ENCODE assay signal across 1 cellular context in the genomic region with DNA sequence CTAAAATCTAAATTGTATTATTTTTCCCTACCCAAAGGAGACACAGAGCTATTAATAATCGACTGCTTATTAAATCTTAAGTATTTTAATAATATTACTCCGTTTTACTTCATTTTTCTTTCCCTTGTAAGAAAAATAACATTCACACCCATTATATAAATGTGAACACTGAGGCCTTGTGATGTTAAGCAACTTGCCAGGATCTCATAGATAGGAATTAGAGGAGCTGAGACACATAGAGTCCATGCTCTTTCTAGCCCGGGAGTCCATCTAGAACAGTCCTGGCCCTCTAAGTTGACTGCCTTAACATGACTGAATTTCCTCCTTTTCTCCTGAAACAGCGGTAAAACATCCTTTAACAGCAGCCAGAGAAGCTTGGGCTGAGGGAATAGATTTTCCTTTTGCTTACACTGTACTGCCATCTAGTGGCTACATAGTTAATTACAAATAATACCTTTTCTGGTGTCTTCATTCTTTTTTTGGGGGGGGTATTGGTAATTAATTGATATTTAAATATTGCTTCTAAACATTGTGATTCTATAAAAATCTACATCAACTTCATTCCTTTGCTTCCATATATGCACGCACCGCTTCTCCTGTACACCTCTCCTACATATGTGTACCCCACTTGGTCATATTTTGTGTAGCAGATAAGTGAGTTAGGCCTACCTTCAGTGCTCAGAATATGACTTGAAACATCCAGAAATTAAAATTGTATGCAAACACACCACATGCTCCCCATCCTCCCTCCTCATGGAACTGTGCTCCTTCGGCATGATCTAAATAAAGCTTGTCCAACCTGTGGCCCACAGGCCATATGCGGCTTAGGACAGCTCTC.
A peak's percentile ranks its signal among the peaks of the same experiment; 100 is the strongest.
TF ChIP-seq lines count a peak whose summit lies in the region.

No MANE protein-coding gene starts in this region.

TF ChIP-seq in A549, 52 proteins besides CTCF, POLR2A, EP300 and RAD21 (continued from another document):
- TF ChIP-seq, protein P1, sequence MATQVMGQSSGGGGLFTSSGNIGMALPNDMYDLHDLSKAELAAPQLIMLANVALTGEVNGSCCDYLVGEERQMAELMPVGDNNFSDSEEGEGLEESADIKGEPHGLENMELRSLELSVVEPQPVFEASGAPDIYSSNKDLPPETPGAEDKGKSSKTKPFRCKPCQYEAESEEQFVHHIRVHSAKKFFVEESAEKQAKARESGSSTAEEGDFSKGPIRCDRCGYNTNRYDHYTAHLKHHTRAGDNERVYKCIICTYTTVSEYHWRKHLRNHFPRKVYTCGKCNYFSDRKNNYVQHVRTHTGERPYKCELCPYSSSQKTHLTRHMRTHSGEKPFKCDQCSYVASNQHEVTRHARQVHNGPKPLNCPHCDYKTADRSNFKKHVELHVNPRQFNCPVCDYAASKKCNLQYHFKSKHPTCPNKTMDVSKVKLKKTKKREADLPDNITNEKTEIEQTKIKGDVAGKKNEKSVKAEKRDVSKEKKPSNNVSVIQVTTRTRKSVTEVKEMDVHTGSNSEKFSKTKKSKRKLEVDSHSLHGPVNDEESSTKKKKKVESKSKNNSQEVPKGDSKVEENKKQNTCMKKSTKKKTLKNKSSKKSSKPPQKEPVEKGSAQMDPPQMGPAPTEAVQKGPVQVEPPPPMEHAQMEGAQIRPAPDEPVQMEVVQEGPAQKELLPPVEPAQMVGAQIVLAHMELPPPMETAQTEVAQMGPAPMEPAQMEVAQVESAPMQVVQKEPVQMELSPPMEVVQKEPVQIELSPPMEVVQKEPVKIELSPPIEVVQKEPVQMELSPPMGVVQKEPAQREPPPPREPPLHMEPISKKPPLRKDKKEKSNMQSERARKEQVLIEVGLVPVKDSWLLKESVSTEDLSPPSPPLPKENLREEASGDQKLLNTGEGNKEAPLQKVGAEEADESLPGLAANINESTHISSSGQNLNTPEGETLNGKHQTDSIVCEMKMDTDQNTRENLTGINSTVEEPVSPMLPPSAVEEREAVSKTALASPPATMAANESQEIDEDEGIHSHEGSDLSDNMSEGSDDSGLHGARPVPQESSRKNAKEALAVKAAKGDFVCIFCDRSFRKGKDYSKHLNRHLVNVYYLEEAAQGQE (IDR thresholded peaks at IDR 0.05): no peak
- TF ChIP-seq, protein P2, sequence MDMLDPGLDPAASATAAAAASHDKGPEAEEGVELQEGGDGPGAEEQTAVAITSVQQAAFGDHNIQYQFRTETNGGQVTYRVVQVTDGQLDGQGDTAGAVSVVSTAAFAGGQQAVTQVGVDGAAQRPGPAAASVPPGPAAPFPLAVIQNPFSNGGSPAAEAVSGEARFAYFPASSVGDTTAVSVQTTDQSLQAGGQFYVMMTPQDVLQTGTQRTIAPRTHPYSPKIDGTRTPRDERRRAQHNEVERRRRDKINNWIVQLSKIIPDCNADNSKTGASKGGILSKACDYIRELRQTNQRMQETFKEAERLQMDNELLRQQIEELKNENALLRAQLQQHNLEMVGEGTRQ (IDR thresholded peaks at IDR 0.05): no peak
- TF ChIP-seq CBX2 (IDR thresholded peaks at IDR 0.05; ENCODE audit: borderline replicate concordance, low read depth): no peak
- TF ChIP-seq RFX5 (IDR thresholded peaks at IDR 0.05): no peak
- TF ChIP-seq ZC3H11A (IDR thresholded peaks at IDR 0.05): no peak
- TF ChIP-seq, protein P3, sequence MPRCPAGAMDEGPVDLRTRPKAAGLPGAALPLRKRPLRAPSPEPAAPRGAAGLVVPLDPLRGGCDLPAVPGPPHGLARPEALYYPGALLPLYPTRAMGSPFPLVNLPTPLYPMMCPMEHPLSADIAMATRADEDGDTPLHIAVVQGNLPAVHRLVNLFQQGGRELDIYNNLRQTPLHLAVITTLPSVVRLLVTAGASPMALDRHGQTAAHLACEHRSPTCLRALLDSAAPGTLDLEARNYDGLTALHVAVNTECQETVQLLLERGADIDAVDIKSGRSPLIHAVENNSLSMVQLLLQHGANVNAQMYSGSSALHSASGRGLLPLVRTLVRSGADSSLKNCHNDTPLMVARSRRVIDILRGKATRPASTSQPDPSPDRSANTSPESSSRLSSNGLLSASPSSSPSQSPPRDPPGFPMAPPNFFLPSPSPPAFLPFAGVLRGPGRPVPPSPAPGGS (IDR thresholded peaks at IDR 0.05): no peak
- TF ChIP-seq, protein P4, sequence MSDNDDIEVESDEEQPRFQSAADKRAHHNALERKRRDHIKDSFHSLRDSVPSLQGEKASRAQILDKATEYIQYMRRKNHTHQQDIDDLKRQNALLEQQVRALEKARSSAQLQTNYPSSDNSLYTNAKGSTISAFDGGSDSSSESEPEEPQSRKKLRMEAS (IDR thresholded peaks at IDR 0.05): no peak
- no peak for TF ChIP-seq FOSB (CRISPR knock-in tag; IDR thresholded peaks at IDR 0.05)
- no peak for TF ChIP-seq FOSL2 (IDR thresholded peaks at IDR 0.05)
- no peak for TF ChIP-seq FOSL2 (CRISPR knock-in tag; IDR thresholded peaks at IDR 0.05)
- no peak for TF ChIP-seq JUNB (IDR thresholded peaks at IDR 0.05)
- TF ChIP-seq HDAC2 (IDR thresholded peaks at IDR 0.05): peak; percentile 69; the same call in 1 of the 2 replicates
- TF ChIP-seq KDM1A (IDR thresholded peaks at IDR 0.05; ENCODE audit: low read depth): 0 out of 2 replicates have a peak, but pooled peaks have one; percentile 26
